Comparison of ENCODE assay signal across 30 cellular contexts in genomic region chrY:15418613-15419012, GRCh38.
"Had no signal": no experiment of that assay in that cellular context is flagged by ENCODE, and none has a peak within 500 bp of the region (broad histone marks: within the 10 kb centered on the region; RNA-seq: fewer than 3 reads in every experiment).

No MANE protein-coding gene starts in this region.

- H3K4me3 ChIP-seq: adrenal gland, body of pancreas, cardiac muscle cell, colonic mucosa, right lobe of liver, skin epidermis, suprapubic skin, tibial artery, upper lobe of right lung had no signal

- H3K36me3 ChIP-seq: adrenal gland, cardiac muscle cell, colonic mucosa, neutrophil, right lobe of liver, suprapubic skin, tibial artery, upper lobe of right lung had no signal

- H3K27ac ChIP-seq: adrenal gland, body of pancreas, cardiac muscle cell, colonic mucosa, neutrophil, right lobe of liver, skin epidermis, suprapubic skin, tibial artery, upper lobe of right lung had no signal

- H3K4me1 ChIP-seq: adrenal gland, colonic mucosa, right lobe of liver, suprapubic skin, upper lobe of right lung had no signal

- H3K27me3 ChIP-seq: adrenal gland, body of pancreas, cardiac muscle cell, colonic mucosa, neutrophil, right lobe of liver, suprapubic skin, tibial artery, upper lobe of right lung had no signal

- H3K27ac Mint-ChIP-seq: activated CD4-positive, alpha-beta memory T cell treated with anti-CD3 and anti-CD28 coated beads, Interleukin-2, amount 10 ng/mL, durations not matched to agents 7 days and 5 days; activated CD4-positive, alpha-beta T cell treated with anti-CD3 and anti-CD28 coated beads, Interleukin-2, amount 10 ng/mL, durations not matched to agents 24 days and 14 days; activated naive CD4-positive, alpha-beta T cell treated with anti-CD3 and anti-CD28 coated beads, Interleukin-2, amount 50 U/mL, for 24 hours; activated T-cell treated with anti-CD3 and anti-CD28 coated beads, Interleukin-2, amount 50 U/mL, for 24 hours; naive B cell; nephron progenitor cell; progenitor cell of endocrine pancreas; stimulated activated memory B cell treated with anti-CD40 and anti-IgM and Interleukin-4, amounts not matched to agents 10 μg/mL and 1 μg/mL and 100 μg/mL, for 72 hours had no signal

- H3K4me1 Mint-ChIP-seq: nephron progenitor cell had no signal

- H3K9me3 Mint-ChIP-seq: activated CD4-positive, alpha-beta memory T cell treated with anti-CD3 and anti-CD28 coated beads, Interleukin-2, amount 10 ng/mL, durations not matched to agents 7 days and 5 days; activated CD4-positive, alpha-beta T cell treated with anti-CD3 and anti-CD28 coated beads, Interleukin-2, amount 10 ng/mL, durations not matched to agents 24 days and 14 days; activated naive CD4-positive, alpha-beta T cell treated with anti-CD3 and anti-CD28 coated beads, Interleukin-2, amount 50 U/mL, for 24 hours; activated T-cell treated with anti-CD3 and anti-CD28 coated beads, Interleukin-2, amount 50 U/mL, for 24 hours; naive B cell; nephron progenitor cell; stimulated activated memory B cell treated with anti-CD40 and anti-IgM and Interleukin-4, amounts not matched to agents 10 μg/mL and 1 μg/mL and 100 μg/mL, for 72 hours had no signal

- DNase-seq: activated CD4-positive, alpha-beta memory T cell treated with anti-CD3 and anti-CD28 coated beads, Interleukin-2, amount 10 ng/mL, durations not matched to agents 7 days and 5 days; activated CD4-positive, alpha-beta T cell treated with anti-CD3 and anti-CD28 coated beads, Interleukin-2, amount 10 ng/mL, durations not matched to agents 24 days and 14 days; activated CD8-positive, alpha-beta memory T cell treated with anti-CD3 and anti-CD28 coated beads, Interleukin-2, amount 50 U/mL, for 48 hours; activated gamma-delta T cell treated with Interleukin-2 at 50 U/mL for 16 hours; activated T-cell treated with anti-CD3 and anti-CD28 coated beads, Interleukin-2, amount 50 U/mL, for 24 hours; adrenal gland; aorta; body of pancreas; cerebellar nuclear complex; colonic mucosa; effector CD8-positive, alpha-beta T cell; head of caudate nucleus; hippocampal formation; left cardiac atrium; left ventricle myocardium superior; naive B cell; nephron progenitor cell; right lobe of liver; stimulated activated CD4-positive, alpha-beta T cell treated with anti-CD3 and anti-CD28 coated beads, Interleukin-12 subunit alpha, Interleukin-12 subunit beta, amount 100 ng/mL, for 4 hours; stimulated activated CD4-positive, alpha-beta T cell treated with anti-CD3 and anti-CD28 coated beads, Interleukin-4, amount 100 ng/mL, for 1 hour; T-helper 2 cell; tibial artery; upper lobe of right lung had no signal

- H3K27me3 Mint-ChIP-seq: activated CD4-positive, alpha-beta memory T cell treated with anti-CD3 and anti-CD28 coated beads, Interleukin-2, amount 10 ng/mL, durations not matched to agents 7 days and 5 days; activated CD4-positive, alpha-beta T cell treated with anti-CD3 and anti-CD28 coated beads, Interleukin-2, amount 10 ng/mL, durations not matched to agents 24 days and 14 days; activated naive CD4-positive, alpha-beta T cell treated with anti-CD3 and anti-CD28 coated beads, Interleukin-2, amount 50 U/mL, for 24 hours; activated T-cell treated with anti-CD3 and anti-CD28 coated beads, Interleukin-2, amount 50 U/mL, for 24 hours; naive B cell; progenitor cell of endocrine pancreas; stimulated activated memory B cell treated with anti-CD40 and anti-IgM and Interleukin-4, amounts not matched to agents 10 μg/mL and 1 μg/mL and 100 μg/mL, for 72 hours had no signal

- ATAC-seq: body of pancreas; left cardiac atrium; left ventricle myocardium superior; right lobe of liver; stimulated activated memory B cell treated with anti-CD40 and anti-IgM and Interleukin-4, amounts not matched to agents 10 μg/mL and 1 μg/mL and 100 μg/mL, for 72 hours; upper lobe of right lung had no signal

- H3K9me3 ChIP-seq: adrenal gland, body of pancreas, colonic mucosa, neutrophil, right lobe of liver, suprapubic skin, tibial artery, upper lobe of right lung had no signal

- H3K4me3 Mint-ChIP-seq: activated CD4-positive, alpha-beta memory T cell treated with anti-CD3 and anti-CD28 coated beads, Interleukin-2, amount 10 ng/mL, durations not matched to agents 7 days and 5 days; activated CD4-positive, alpha-beta T cell treated with anti-CD3 and anti-CD28 coated beads, Interleukin-2, amount 10 ng/mL, durations not matched to agents 24 days and 14 days; activated naive CD4-positive, alpha-beta T cell treated with anti-CD3 and anti-CD28 coated beads, Interleukin-2, amount 50 U/mL, for 24 hours; activated T-cell treated with anti-CD3 and anti-CD28 coated beads, Interleukin-2, amount 50 U/mL, for 24 hours; naive B cell; nephron progenitor cell; stimulated activated memory B cell treated with anti-CD40 and anti-IgM and Interleukin-4, amounts not matched to agents 10 μg/mL and 1 μg/mL and 100 μg/mL, for 72 hours had no signal
